25 cellular contexts compared by ENCODE assay signal in the genomic region with DNA sequence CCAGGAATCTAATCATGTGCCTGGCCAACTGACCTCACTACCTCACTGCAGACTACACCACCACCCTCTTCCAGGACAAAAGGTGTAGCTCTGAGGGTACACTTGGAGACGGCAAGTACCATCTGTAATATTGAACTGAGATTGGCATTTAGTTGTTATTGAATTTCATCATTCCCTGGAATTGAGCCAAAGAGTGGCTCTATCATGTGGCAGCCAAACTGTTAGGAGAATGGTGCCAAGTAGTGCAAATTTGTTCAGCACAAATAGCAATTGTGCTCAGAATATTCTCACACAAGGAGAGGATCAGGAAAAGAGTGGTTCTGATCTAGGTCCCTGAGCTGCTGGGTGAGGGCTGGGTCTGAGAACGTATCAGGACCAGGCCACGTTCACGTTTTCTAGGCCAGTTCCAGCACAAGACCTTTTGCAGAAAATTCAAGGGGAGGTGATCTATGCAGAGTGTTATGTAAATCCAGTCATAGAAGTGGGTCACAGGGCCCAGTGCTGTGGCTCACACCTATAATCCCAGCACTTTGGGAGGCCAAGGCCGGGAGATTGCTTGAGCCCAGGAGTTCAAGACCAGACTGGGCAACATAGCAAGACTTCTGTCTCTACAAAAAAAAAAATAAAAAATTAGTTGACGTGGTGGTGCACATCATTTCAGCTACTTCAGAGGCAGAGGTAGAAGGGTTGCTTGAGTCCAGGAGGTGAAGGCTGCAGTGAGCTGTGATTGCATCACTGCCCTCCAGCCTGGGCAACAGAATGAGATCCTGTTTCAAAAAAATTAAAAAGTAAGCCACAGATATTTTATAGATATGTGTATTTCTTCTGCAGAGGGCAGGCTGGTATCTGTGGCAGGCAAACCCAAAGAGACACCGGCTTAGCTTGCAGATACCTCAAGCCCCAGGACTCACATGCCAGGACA. TPM values are rescaled to one million over a fixed set of nuclear protein-coding genes. Genes with fewer than 3 reads are reported as not detected.
"Had no signal": no experiment of that assay in that cellular context is flagged by ENCODE, and none has a peak within 500 bp of the region (broad histone marks: within the 10 kb centered on the region; RNA-seq: fewer than 3 reads in every experiment).

No MANE protein-coding gene starts in this region.

- H3K9me3 Mint-ChIP-seq: activated naive CD8-positive, alpha-beta T cell treated with anti-CD3 and anti-CD28 coated beads, Interleukin-2, amount 50 U/mL, for 24 hours; activated T-helper 1 cell treated with anti-CD3 and anti-CD28 coated beads, Interleukin-12 subunit alpha, Interleukin-12 subunit beta, Interleukin-2, Interleukin-4 antibody, amounts not matched to agents 30 ng/mL and 10 ng/mL and 1 ng/mL, durations not matched to agents 14 hours and 24 hours and 36 hours; neural crest cell; stimulated activated naive B cell treated with anti-CD40 and anti-IgM and Interleukin-4, amounts not matched to agents 10 μg/mL and 1 μg/mL and 100 μg/mL, for 72 hours had no signal

- H3K4me3 Mint-ChIP-seq: activated CD8-positive, alpha-beta T cell treated with anti-CD3 and anti-CD28 coated beads, Interleukin-2, amount 10 ng/mL, durations not matched to agents 7 days and 5 days; activated naive CD8-positive, alpha-beta T cell treated with anti-CD3 and anti-CD28 coated beads, Interleukin-2, amount 50 U/mL, for 24 hours; activated T-helper 1 cell treated with anti-CD3 and anti-CD28 coated beads, Interleukin-12 subunit alpha, Interleukin-12 subunit beta, Interleukin-2, Interleukin-4 antibody, amounts not matched to agents 30 ng/mL and 10 ng/mL and 1 ng/mL, durations not matched to agents 14 hours and 24 hours and 36 hours; naive B cell; neural crest cell; stimulated activated naive B cell treated with anti-CD40 and anti-IgM and Interleukin-4, amounts not matched to agents 10 μg/mL and 1 μg/mL and 100 μg/mL, for 72 hours had no signal

- DNase-seq: activated CD4-positive, alpha-beta T cell treated with anti-CD3 and anti-CD28 coated beads for 1 hour; activated CD4-positive, alpha-beta T cell treated with anti-CD3 and anti-CD28 coated beads, Interleukin-2, amount 50 U/mL, for 1 hour; activated CD8-positive, alpha-beta T cell treated with anti-CD3 and anti-CD28 coated beads, Interleukin-2, amount 10 ng/mL, durations not matched to agents 7 days and 5 days; activated gamma-delta T cell; activated naive CD4-positive, alpha-beta T cell treated with anti-CD3 and anti-CD28 coated beads, Interleukin-2, amount 50 U/mL, for 16 hours; activated naive CD8-positive, alpha-beta T cell treated with anti-CD3 and anti-CD28 coated beads, Interleukin-2, amount 50 U/mL, for 24 hours; aorta; central memory CD4-positive, alpha-beta T cell; heart right ventricle; islet precursor cell; left cardiac atrium; lower lobe of right lung; mesendoderm; naive B cell; occipital lobe; stimulated activated CD4-positive, alpha-beta T cell treated with anti-CD3 and anti-CD28 coated beads, Interleukin-2, amount 100 ng/mL, for 48 hours; stimulated activated CD8-positive, alpha-beta memory T cell treated with anti-CD3 and anti-CD28 coated beads, Interleukin-4, amount 100 ng/mL, for 48 hours; stimulated activated naive B cell treated with anti-CD40 and anti-IgM and Interleukin-4, amounts not matched to agents 10 μg/mL and 1 μg/mL and 100 μg/mL, for 72 hours; T-helper 9 cell; transverse colon; uterus had no signal

- H3K36me3 Mint-ChIP-seq: naive B cell; stimulated activated naive B cell treated with anti-CD40 and anti-IgM and Interleukin-4, amounts not matched to agents 10 μg/mL and 1 μg/mL and 100 μg/mL, for 72 hours had no signal

- H3K4me1 ChIP-seq: transverse colon, uterus had no signal

- H3K27ac Mint-ChIP-seq: activated CD8-positive, alpha-beta T cell treated with anti-CD3 and anti-CD28 coated beads, Interleukin-2, amount 10 ng/mL, durations not matched to agents 7 days and 5 days; activated naive CD8-positive, alpha-beta T cell treated with anti-CD3 and anti-CD28 coated beads, Interleukin-2, amount 50 U/mL, for 24 hours; activated T-helper 1 cell treated with anti-CD3 and anti-CD28 coated beads, Interleukin-12 subunit alpha, Interleukin-12 subunit beta, Interleukin-2, Interleukin-4 antibody, amounts not matched to agents 30 ng/mL and 10 ng/mL and 1 ng/mL, durations not matched to agents 14 hours and 24 hours and 36 hours; naive B cell; stimulated activated naive B cell treated with anti-CD40 and anti-IgM and Interleukin-4, amounts not matched to agents 10 μg/mL and 1 μg/mL and 100 μg/mL, for 72 hours had no signal

- H3K9me3 ChIP-seq: gastroesophageal sphincter, heart right ventricle, lower lobe of right lung, transverse colon, uterus had no signal

- H3K27ac ChIP-seq: gastroesophageal sphincter, heart right ventricle, lower lobe of right lung, transverse colon, uterus had no signal

- H3K36me3 ChIP-seq: gastroesophageal sphincter, heart right ventricle, lower lobe of right lung, transverse colon, uterus had no signal

- H3K4me3 ChIP-seq: gastroesophageal sphincter, heart right ventricle, lower lobe of right lung, transverse colon, uterus had no signal

- H3K27me3 ChIP-seq: heart right ventricle, uterus had no signal

- ATAC-seq: activated CD8-positive, alpha-beta T cell treated with anti-CD3 and anti-CD28 coated beads, Interleukin-2, amount 10 ng/mL, durations not matched to agents 7 days and 5 days; activated naive CD8-positive, alpha-beta T cell treated with anti-CD3 and anti-CD28 coated beads, Interleukin-2, amount 50 U/mL, for 24 hours; gastroesophageal sphincter; heart right ventricle; lower lobe of right lung; stimulated activated naive B cell treated with anti-CD40 and anti-IgM and Interleukin-4, amounts not matched to agents 10 μg/mL and 1 μg/mL and 100 μg/mL, for 72 hours had no signal

RNA-seq across cellular contexts. Expression of gene CFAP161, which starts 31.9 kb away (rescaled TPM):
- total RNA-seq: activated CD8-positive, alpha-beta T cell treated with anti-CD3 and anti-CD28 coated beads, Interleukin-2, amount 10 ng/mL, durations not matched to agents 7 days and 5 days; activated T-helper 1 cell treated with anti-CD3 and anti-CD28 coated beads, Interleukin-12 subunit alpha, Interleukin-12 subunit beta, Interleukin-2, Interleukin-4 antibody, amounts not matched to agents 30 ng/mL and 10 ng/mL and 1 ng/mL, durations not matched to agents 14 hours and 24 hours and 36 hours; neural crest cell; renal cortical epithelial cell; transverse colon had no signal
